Comparison of ENCODE assay signal across 16 cellular contexts in genomic region chr22:42425337-42425988, GRCh38. TPM values are rescaled to one million over a fixed set of nuclear protein-coding genes. Genes with fewer than 3 reads are reported as not detected.
A peak's percentile ranks its signal among the peaks of the same experiment; 100 is the strongest.
DNase-seq lines count a peak whose midpoint lies in the region; ATAC-seq and TF ChIP-seq lines count a peak whose summit lies in the region.
"Had no signal": no experiment of that assay in that cellular context is flagged by ENCODE, and none has a peak within 500 bp of the region (broad histone marks: within the 10 kb centered on the region; RNA-seq: fewer than 3 reads in every experiment).

No MANE protein-coding gene starts in this region.

- H2AFZ ChIP-seq in mammary epithelial cell (ENCODE audit: low read depth, low read length) (peak overlapping the region; percentile 86), trophoblast cell (ENCODE audit: insufficient read depth, low read length, poor library complexity) (no peak overlapping the region)

- H3K4ac ChIP-seq in trophoblast cell (ENCODE audit: low read depth, low read length): no peak overlapping the region

- in situ Hi-C loops in mammary epithelial cell (cut with MboI; ENCODE audit: low sequenced_read_pairs in 2 of 2): no loop called here

- H3K9me3 ChIP-seq in mammary epithelial cell (replicated peaks; ENCODE audit: insufficient read depth, low read length): no peaks in the 10 kb centered on the region
- no peaks in the 10 kb centered on the region for H3K9me3 ChIP-seq in trophoblast cell (ENCODE audit: insufficient read depth, low read depth, low read length)
- H3K9me3 ChIP-seq: testis had no signal

- no peaks in the 10 kb centered on the region for H3K79me1 ChIP-seq in trophoblast cell (ENCODE audit: low read length)

- 26% methylated on average over 8 of the region's 12 CpGs for WGBS in mammary epithelial cell (ENCODE audit: low coverage, missing lambda C conversion rate)
- WGBS in trophoblast cell (ENCODE audit: extremely low coverage, insufficient coverage, insufficient read length): no CpG with 5 or more reads among the region's 12 CpGs

- H2AK5ac ChIP-seq in trophoblast cell (ENCODE audit: low read length): no peak overlapping the region

- H3K27me3 ChIP-seq in mammary epithelial cell (ENCODE audit: insufficient read depth, low read length): no peaks in the 10 kb centered on the region
- no peaks in the 10 kb centered on the region for H3K27me3 ChIP-seq in trophoblast cell (ENCODE audit: insufficient read depth, low read length)
- H3K27me3 ChIP-seq: testis had no signal

- H3K27ac Mint-ChIP-seq in activated naive CD4-positive, alpha-beta T cell treated with anti-CD3 and anti-CD28 coated beads, Interleukin-2, amount 50 U/mL, for 72 hours: peak overlapping the region; percentile 11 to 39
- no peak overlapping the region for H3K27ac Mint-ChIP-seq in activated naive CD4-positive, alpha-beta T cell treated with anti-CD3 and anti-CD28 coated beads for 36 hours
- H3K27ac Mint-ChIP-seq in activated CD4-positive, alpha-beta T cell treated with anti-CD3 and anti-CD28 coated beads, Interleukin-2, amount 10 ng/mL, durations not matched to agents 7 days and 5 days: no peak overlapping the region

- H4K91ac ChIP-seq in trophoblast cell (ENCODE audit: low read depth, low read length): no peak overlapping the region

- H3K79me2 ChIP-seq in mammary epithelial cell (ENCODE audit: insufficient read depth, low read length) (no peaks in the 10 kb centered on the region), trophoblast cell (ENCODE audit: control insufficient read depth, insufficient read depth, low read length, poor library complexity) (no peaks in the 10 kb centered on the region)

- DNase-seq in activated naive CD4-positive, alpha-beta T cell treated with anti-CD3 and anti-CD28 coated beads, Interleukin-2, amount 50 U/mL, for 72 hours (ENCODE audit: low spot score in 2 of 2): no peak
- no peak for DNase-seq in activated naive CD4-positive, alpha-beta T cell treated with anti-CD3 and anti-CD28 coated beads for 36 hours
- DNase-seq in NCI-H1105 (lab: John Stamatoyannopoulos, UW): peak; percentile 60
- peak; percentile 66 for DNase-seq in mammary epithelial cell
- DNase-seq in trophoblast cell: peak; percentile 30 to 39
- no peak for DNase-seq in NCI-H2227 treated with DMSO at 0.1 percent for 48 hours (lab: John Stamatoyannopoulos, UW)
- DNase-seq in activated CD4-positive, alpha-beta T cell treated with anti-CD3 and anti-CD28 coated beads, Interleukin-2, amount 10 ng/mL, durations not matched to agents 7 days and 5 days: no peak
- DNase-seq: activated CD4-positive, CD25-positive, alpha-beta regulatory T cell treated with anti-CD3 and anti-CD28 coated beads, Interleukin-2, amount 50 U/mL, for 72 hours; CD4-positive, alpha-beta memory T cell; cortex of kidney; KBM-7; MV-4-11; NK-92 treated with Interleukin-12 subunit alpha and Interleukin-12 subunit beta, amount 100 ng/mL, for 24 hours; testis had no signal

- intact Hi-C loops in activated naive CD4-positive, alpha-beta T cell treated with anti-CD3 and anti-CD28 coated beads for 36 hours (cut with micrococcal nuclease): no loop called here
- intact Hi-C loops in mammary epithelial cell (cut with micrococcal nuclease): no loop called here

- no peak overlapping the region for H3K23ac ChIP-seq in trophoblast cell (ENCODE audit: low read length)

- H2BK120ac ChIP-seq in trophoblast cell (ENCODE audit: insufficient read depth, low read length, poor library complexity): no peak overlapping the region

- no peaks in the 10 kb centered on the region for H3K4me1 Mint-ChIP-seq in activated naive CD4-positive, alpha-beta T cell treated with anti-CD3 and anti-CD28 coated beads for 36 hours (ENCODE audit: low read depth)
- H3K4me1 Mint-ChIP-seq in activated CD4-positive, alpha-beta T cell treated with anti-CD3 and anti-CD28 coated beads, Interleukin-2, amount 10 ng/mL, durations not matched to agents 7 days and 5 days: no peaks in the 10 kb centered on the region

- H3K36me3 ChIP-seq in mammary epithelial cell (ENCODE audit: insufficient read depth, low read length) (no peaks in the 10 kb centered on the region), trophoblast cell (ENCODE audit: control insufficient read depth in 1 of 2, insufficient read depth in 2 of 2, low read length in 2 of 2) (no peaks in the 10 kb centered on the region)

- dilution Hi-C loops in mammary epithelial cell (cut with HindIII; ENCODE audit: low sequenced_read_pairs): no loop called here

- peak overlapping the region; percentile 75 for H3K4me2 ChIP-seq in mammary epithelial cell (ENCODE audit: insufficient read depth, low read depth, low read length)
- no peak overlapping the region for H3K4me2 ChIP-seq in trophoblast cell (ENCODE audit: low read length)

- H3K9ac ChIP-seq in mammary epithelial cell (ENCODE audit: insufficient read depth, low read length): no peak overlapping the region
- no peak overlapping the region for H3K9ac ChIP-seq in trophoblast cell (ENCODE audit: low read length)

- POLR2A ChIA-PET in activated CD4-positive, alpha-beta T cell treated with anti-CD3 and anti-CD28 coated beads, Interleukin-2, amount 10 ng/mL, durations not matched to agents 7 days and 5 days (lab: Charles Lee): no interaction called here

- H2BK12ac ChIP-seq in trophoblast cell (ENCODE audit: low read length): no peak overlapping the region

- BruUV-seq in mammary epithelial cell (replicated peaks; lab: Mats Ljungman, UMichigan): no TSS peak

- no peaks in the 10 kb centered on the region for H4K20me1 ChIP-seq in mammary epithelial cell (ENCODE audit: insufficient read depth, low read length)

- H3K27ac ChIP-seq in mammary epithelial cell (ENCODE audit: insufficient read depth, low read depth, low read length) (no peak overlapping the region), trophoblast cell (ENCODE audit: low read depth, low read length) (no peak overlapping the region)
- H3K27ac ChIP-seq: testis had no signal

- no peak overlapping the region for H4K12ac ChIP-seq in trophoblast cell (ENCODE audit: low read depth, low read length)

- CTCF ChIA-PET in activated naive CD4-positive, alpha-beta T cell treated with anti-CD3 and anti-CD28 coated beads for 36 hours (lab: Charles Lee): no interaction called here
- CTCF ChIA-PET in mammary epithelial cell (lab: Charles Lee; ENCODE audit: low non-redundant PET): interaction anchor here (0.6 kb wide), 1 partner anchor 334 kb away, joined by 24 read pairs; no protein-coding TSS in a partner anchor
- CTCF ChIA-PET in activated CD4-positive, alpha-beta T cell treated with anti-CD3 and anti-CD28 coated beads, Interleukin-2, amount 10 ng/mL, durations not matched to agents 7 days and 5 days (lab: Charles Lee): no interaction called here

- H2BK5ac ChIP-seq in trophoblast cell (ENCODE audit: low read depth, low read length, poor library complexity): no peak overlapping the region

- ATAC-seq in activated naive CD4-positive, alpha-beta T cell treated with anti-CD3 and anti-CD28 coated beads, Interleukin-2, amount 50 U/mL, for 72 hours: no peak
- no peak for ATAC-seq in GM18870 (IDR thresholded peaks at IDR 0.05; ENCODE audit: unreplicated experiment)

- no peak overlapping the region for H3K18ac ChIP-seq in trophoblast cell (ENCODE audit: low read length)

- no peaks in the 10 kb centered on the region for H3K36me3 Mint-ChIP-seq in activated naive CD4-positive, alpha-beta T cell treated with anti-CD3 and anti-CD28 coated beads, Interleukin-2, amount 50 U/mL, for 72 hours
- no peaks in the 10 kb centered on the region for H3K36me3 Mint-ChIP-seq in activated naive CD4-positive, alpha-beta T cell treated with anti-CD3 and anti-CD28 coated beads for 36 hours (ENCODE audit: low read depth)
- H3K36me3 Mint-ChIP-seq in activated CD4-positive, alpha-beta T cell treated with anti-CD3 and anti-CD28 coated beads, Interleukin-2, amount 10 ng/mL, durations not matched to agents 7 days and 5 days (ENCODE audit: low read depth): no peaks in the 10 kb centered on the region
- H3K36me3 Mint-ChIP-seq: CD4-positive, alpha-beta memory T cell had no signal

- H3K4me3 ChIP-seq in mammary epithelial cell (replicated peaks in 1 of 3; ENCODE audit: insufficient read depth in 1 of 3, low read depth in 2 of 3, low read length in 3 of 3) (peak overlapping the region in 1 of 3 experiments; percentile 38), trophoblast cell (ENCODE audit: low read depth, low read length) (no peak overlapping the region)
- H3K4me3 ChIP-seq: testis had no signal

- H4K8ac ChIP-seq in trophoblast cell (ENCODE audit: low read depth, low read length): no peak overlapping the region

- TF ChIP-seq CTCF in mammary epithelial cell (conservative IDR thresholded peaks at IDR 0.05 in 1 of 2, IDR thresholded peaks at IDR 0.05 in 1 of 2; ENCODE audit: extremely low read depth in 1 of 2, insufficient read depth in 1 of 2, low read depth in 1 of 2, low read length in 2 of 2): no peak

- H3K9me3 Mint-ChIP-seq in activated naive CD4-positive, alpha-beta T cell treated with anti-CD3 and anti-CD28 coated beads, Interleukin-2, amount 50 U/mL, for 72 hours: no peaks in the 10 kb centered on the region
- no peaks in the 10 kb centered on the region for H3K9me3 Mint-ChIP-seq in activated naive CD4-positive, alpha-beta T cell treated with anti-CD3 and anti-CD28 coated beads for 36 hours
- H3K9me3 Mint-ChIP-seq in activated CD4-positive, alpha-beta T cell treated with anti-CD3 and anti-CD28 coated beads, Interleukin-2, amount 10 ng/mL, durations not matched to agents 7 days and 5 days: no peaks in the 10 kb centered on the region

- peaks cover 3% of the 10 kb centered on the region for H3K27me3 Mint-ChIP-seq in activated naive CD4-positive, alpha-beta T cell treated with anti-CD3 and anti-CD28 coated beads for 36 hours (ENCODE audit: low read depth)
- peaks cover 4% of the 10 kb centered on the region for H3K27me3 Mint-ChIP-seq in activated CD4-positive, alpha-beta T cell treated with anti-CD3 and anti-CD28 coated beads, Interleukin-2, amount 10 ng/mL, durations not matched to agents 7 days and 5 days

- peaks cover 14% of the 10 kb centered on the region for H3K4me1 ChIP-seq in mammary epithelial cell (ENCODE audit: insufficient read depth, low read length)
- peaks cover 0 to 3% of the 10 kb centered on the region in 2 experiments for H3K4me1 ChIP-seq in trophoblast cell (ENCODE audit: control insufficient read depth in 1 of 2, insufficient read depth in 2 of 2, low read length in 2 of 2)
- H3K4me1 ChIP-seq: testis had no signal

- H3K4me3 Mint-ChIP-seq in activated naive CD4-positive, alpha-beta T cell treated with anti-CD3 and anti-CD28 coated beads for 36 hours: no peak overlapping the region
- no peak overlapping the region for H3K4me3 Mint-ChIP-seq in activated CD4-positive, alpha-beta T cell treated with anti-CD3 and anti-CD28 coated beads, Interleukin-2, amount 10 ng/mL, durations not matched to agents 7 days and 5 days
- H3K4me3 Mint-ChIP-seq: CD4-positive, alpha-beta memory T cell had no signal

- H3K14ac ChIP-seq in trophoblast cell (ENCODE audit: low read length): no peak overlapping the region

RNA-seq across cellular contexts. Expression of gene NFAM1, which starts 6.7 kb away (rescaled TPM):
- under 1 TPM; 0.07 to 0.54 TPM for total RNA-seq in activated naive CD4-positive, alpha-beta T cell treated with anti-CD3 and anti-CD28 coated beads, Interleukin-2, amount 50 U/mL, for 72 hours
- under 1 TPM; 0.10 to 0.15 TPM for total RNA-seq in activated naive CD4-positive, alpha-beta T cell treated with anti-CD3 and anti-CD28 coated beads for 36 hours
- total RNA-seq in mammary epithelial cell: under 1 TPM in 1 of 2 donors, not detected in 1; 0.17 TPM
- not detected for polyA plus RNA-seq in mammary epithelial cell
- polyA minus RNA-seq in mammary epithelial cell: not detected
- polyA plus RNA-seq in trophoblast cell (2013): 0.08 and 0.11 TPM in 2 replicates
- total RNA-seq in activated CD4-positive, alpha-beta T cell treated with anti-CD3 and anti-CD28 coated beads, Interleukin-2, amount 10 ng/mL, durations not matched to agents 7 days and 5 days: under 1 TPM; 0.02 to 0.04 TPM
- total RNA-seq: epithelial cell of proximal tubule had no signal

Comparison
In these comparisons a context has a peak if more than half of its experiments do, and no peak if none do; other contexts are left out.
1. H3K27ac Mint-ChIP-seq: peak in activated naive CD4-positive, alpha-beta T cell treated with anti-CD3 and anti-CD28 coated beads, Interleukin-2, amount 50 U/mL, for 72 hours (2 of 2); none in activated naive CD4-positive, alpha-beta T cell treated with anti-CD3 and anti-CD28 coated beads for 36 hours (single experiment) and activated CD4-positive, alpha-beta T cell treated with anti-CD3 and anti-CD28 coated beads, Interleukin-2, amount 10 ng/mL, durations not matched to agents 7 days and 5 days (single experiment).
2. DNase-seq: peak in NCI-H1105 (single experiment), mammary epithelial cell (single experiment) and trophoblast cell (2 of 2); none in activated naive CD4-positive, alpha-beta T cell treated with anti-CD3 and anti-CD28 coated beads, Interleukin-2, amount 50 U/mL, for 72 hours (0 of 2), activated naive CD4-positive, alpha-beta T cell treated with anti-CD3 and anti-CD28 coated beads for 36 hours (single experiment), NCI-H2227 treated with DMSO at 0.1 percent for 48 hours (single experiment) and activated CD4-positive, alpha-beta T cell treated with anti-CD3 and anti-CD28 coated beads, Interleukin-2, amount 10 ng/mL, durations not matched to agents 7 days and 5 days (single experiment).